In genomic region chr12:64660237-64661018, GRCh38 we compare ENCODE assay signal across 10 cellular contexts. TPM values are rescaled to one million over a fixed set of nuclear protein-coding genes. Genes with fewer than 3 reads are reported as not detected.
DNase-seq lines count a peak whose midpoint lies in the region; ATAC-seq and TF ChIP-seq lines count a peak whose summit lies in the region.
"Had no signal": no experiment of that assay in that cellular context is flagged by ENCODE, and none has a peak within 500 bp of the region (broad histone marks: within the 10 kb centered on the region; RNA-seq: fewer than 3 reads in every experiment).

No MANE protein-coding gene starts in this region.

- peak overlapping the region; percentile 3; the same call in 1 of the 2 replicates for H3K27ac ChIP-seq in Panc1 (ENCODE audit: low read length)
- H3K27ac ChIP-seq: transverse colon had no signal

- H3K9me3 Mint-ChIP-seq in activated naive CD4-positive, alpha-beta T cell treated with anti-CD3 and anti-CD28 coated beads for 36 hours: peaks cover 1% of the 10 kb centered on the region
- H3K9me3 Mint-ChIP-seq in activated naive CD4-positive, alpha-beta T cell treated with anti-CD3 and anti-CD28 coated beads, Interleukin-2, amount 10 ng/mL, durations not matched to agents 7 days and 5 days: peaks cover 6% of the 10 kb centered on the region

- ATAC-seq in HG02642 (IDR thresholded peaks at IDR 0.05; ENCODE audit: poor library complexity, unreplicated experiment) (peak; percentile 60), Panc1 (no peak), HG03039 (IDR thresholded peaks at IDR 0.05; ENCODE audit: unreplicated experiment) (no peak)
- peak; percentile 42 for ATAC-seq in stimulated activated naive CD8-positive, alpha-beta T cell treated with anti-CD3 and anti-CD28 coated beads, Interleukin-15, Interleukin-2, amounts not matched to agents 100 U/mL and 50 U/mL, for 24 hours

- no peaks in the 10 kb centered on the region for H3K9me3 ChIP-seq in Panc1 (ENCODE audit: control insufficient read depth, insufficient read depth, low read depth, low read length)
- H3K9me3 ChIP-seq: transverse colon had no signal

- no TSS peak for BruUV-seq in Panc1 (replicated peaks; lab: Mats Ljungman, UMichigan)

- CTCF ChIA-PET in activated naive CD4-positive, alpha-beta T cell treated with anti-CD3 and anti-CD28 coated beads for 36 hours (lab: Charles Lee): interaction anchor here (0.5 to 1.2 kb wide), 3 partner anchors 18 to 37 kb away, joined by 3 to 5 read pairs (median 4); no protein-coding TSS in a partner anchor
- CTCF ChIA-PET in activated naive CD4-positive, alpha-beta T cell treated with anti-CD3 and anti-CD28 coated beads, Interleukin-2, amount 10 ng/mL, durations not matched to agents 7 days and 5 days (lab: Charles Lee): interaction anchor here (1.2 kb wide), 1 partner anchor 9 kb away, joined by 5 read pairs; no protein-coding TSS in a partner anchor
- CTCF ChIA-PET in Panc1 (lab: Charles Lee): no interaction called here

- in situ Hi-C loops in Panc1 (cut with HindIII; ENCODE audit: low pct_unique_long_range_greater_than_20kb, low sequenced_read_pairs): no loop called here

- H3K27me3 Mint-ChIP-seq in activated naive CD4-positive, alpha-beta T cell treated with anti-CD3 and anti-CD28 coated beads for 36 hours (ENCODE audit: low read depth): no peaks in the 10 kb centered on the region
- no peaks in the 10 kb centered on the region for H3K27me3 Mint-ChIP-seq in activated naive CD4-positive, alpha-beta T cell treated with anti-CD3 and anti-CD28 coated beads, Interleukin-2, amount 10 ng/mL, durations not matched to agents 7 days and 5 days

- DNase-seq in activated naive CD4-positive, alpha-beta T cell treated with anti-CD3 and anti-CD28 coated beads for 36 hours: no peak
- no peak for DNase-seq in activated naive CD4-positive, alpha-beta T cell treated with anti-CD3 and anti-CD28 coated beads, Interleukin-2, amount 10 ng/mL, durations not matched to agents 7 days and 5 days
- DNase-seq in Panc1 (ENCODE audit: low read depth, low spot score) (no peak), islet precursor cell (no peak), KG1 (lab: John Stamatoyannopoulos, UW) (no peak)
- no peak for DNase-seq in stimulated activated naive CD8-positive, alpha-beta T cell treated with anti-CD3 and anti-CD28 coated beads, Interleukin-15, Interleukin-2, amounts not matched to agents 100 U/mL and 50 U/mL, for 24 hours
- DNase-seq: NCI-H524, transverse colon had no signal

- peaks cover 52% of the 10 kb centered on the region for H3K4me1 ChIP-seq in Panc1 (ENCODE audit: control insufficient read depth, insufficient read depth, low read length)

- H3K36me3 Mint-ChIP-seq in activated naive CD4-positive, alpha-beta T cell treated with anti-CD3 and anti-CD28 coated beads for 36 hours (ENCODE audit: low read depth): peaks cover 12% of the 10 kb centered on the region
- H3K36me3 Mint-ChIP-seq in activated naive CD4-positive, alpha-beta T cell treated with anti-CD3 and anti-CD28 coated beads, Interleukin-2, amount 10 ng/mL, durations not matched to agents 7 days and 5 days: peaks cover 46% of the 10 kb centered on the region

- POLR2A ChIA-PET in Panc1 (lab: Charles Lee): no interaction called here

- TF ChIP-seq CTCF in Panc1 (IDR thresholded peaks at IDR 0.05): no peak

- H3K4me3 ChIP-seq in Panc1 (ENCODE audit: low read depth in 2 of 2, low read length in 2 of 2): no peak overlapping the region
- H3K4me3 ChIP-seq: transverse colon had no signal

- intact Hi-C loops in activated naive CD4-positive, alpha-beta T cell treated with anti-CD3 and anti-CD28 coated beads for 36 hours (cut with micrococcal nuclease): no loop called here
- intact Hi-C loops in Panc1 (cut with micrococcal nuclease; ENCODE audit: unreplicated experiment): no loop called here

- no peaks in the 10 kb centered on the region for H3K27me3 ChIP-seq in Panc1 (ENCODE audit: control insufficient read depth, insufficient read depth, low read length)
- H3K27me3 ChIP-seq: transverse colon had no signal

- peak overlapping the region; percentile 80 for H3K27ac Mint-ChIP-seq in activated naive CD4-positive, alpha-beta T cell treated with anti-CD3 and anti-CD28 coated beads for 36 hours
- no peak overlapping the region for H3K27ac Mint-ChIP-seq in activated naive CD4-positive, alpha-beta T cell treated with anti-CD3 and anti-CD28 coated beads, Interleukin-2, amount 10 ng/mL, durations not matched to agents 7 days and 5 days

- H3K4me3 Mint-ChIP-seq in activated naive CD4-positive, alpha-beta T cell treated with anti-CD3 and anti-CD28 coated beads for 36 hours: no peak overlapping the region
- H3K4me3 Mint-ChIP-seq in activated naive CD4-positive, alpha-beta T cell treated with anti-CD3 and anti-CD28 coated beads, Interleukin-2, amount 10 ng/mL, durations not matched to agents 7 days and 5 days: no peak overlapping the region

- H3K4me1 Mint-ChIP-seq in activated naive CD4-positive, alpha-beta T cell treated with anti-CD3 and anti-CD28 coated beads for 36 hours (ENCODE audit: low read depth): peaks cover 74% of the 10 kb centered on the region
- H3K4me1 Mint-ChIP-seq in activated naive CD4-positive, alpha-beta T cell treated with anti-CD3 and anti-CD28 coated beads, Interleukin-2, amount 10 ng/mL, durations not matched to agents 7 days and 5 days: peaks cover 83% of the 10 kb centered on the region

- no peaks in the 10 kb centered on the region for H3K36me3 ChIP-seq in Panc1 (ENCODE audit: control insufficient read depth, insufficient read depth, low read length)
- H3K36me3 ChIP-seq: transverse colon had no signal

RNA-seq across cellular contexts. Expression of gene RASSF3, which starts 50.1 kb away (rescaled TPM):
- total RNA-seq in activated naive CD4-positive, alpha-beta T cell treated with anti-CD3 and anti-CD28 coated beads for 36 hours: 10 to 100 TPM; 39.4 to 43.8 TPM
- total RNA-seq in Panc1 (2021; ENCODE audit: unreplicated experiment): 107 TPM
- 42.2 TPM for polyA plus RNA-seq in Panc1 (2012; ENCODE audit: insufficient read length)

Comparison
In these comparisons a context has a peak if more than half of its experiments do, and no peak if none do; other contexts are left out.
1. ATAC-seq: peak in HG02642 (single experiment) and stimulated activated naive CD8-positive, alpha-beta T cell treated with anti-CD3 and anti-CD28 coated beads, Interleukin-15, Interleukin-2, amounts not matched to agents 100 U/mL and 50 U/mL, for 24 hours (single experiment); none in Panc1 (single experiment) and HG03039 (single experiment).